Comparison of ENCODE assay signal across 19 cellular contexts in genomic region chr1:28436211-28436769, GRCh38.
A peak's percentile ranks its signal among the peaks of the same experiment; 100 is the strongest.
DNase-seq lines count a peak whose midpoint lies in the region; TF ChIP-seq lines count a peak whose summit lies in the region.
"Had no signal": no experiment of that assay in that cellular context is flagged by ENCODE, and none has a peak within 500 bp of the region (broad histone marks: within the 10 kb centered on the region; RNA-seq: fewer than 3 reads in every experiment).

No MANE protein-coding gene starts in this region.

- no peaks in the 10 kb centered on the region for H3K36me3 ChIP-seq in tibial nerve
- H3K36me3 ChIP-seq: left lung, Peyer's patch had no signal

- 50 to 98% methylated on average over 2 of the region's 2 CpGs for WGBS in tibial nerve, 2 donors

- TF ChIP-seq EP300 in tibial nerve (IDR thresholded peaks at IDR 0.05) = no peak

- no peaks in the 10 kb centered on the region for H3K9me3 Mint-ChIP-seq in neural crest cell
- H3K9me3 Mint-ChIP-seq: activated T-cell treated with anti-CD3 and anti-CD28 coated beads, Interleukin-2, amount 50 U/mL, for 24 hours; dendritic cell treated with granulocyte-macrophage colony-stimulating factor and Interleukin-4, amounts not matched to agents 40 ng/mL and 50 ng/mL, for 4 days had no signal

- H3K27ac Mint-ChIP-seq in neural crest cell (ENCODE audit: unreplicated experiment) = no peak overlapping the region
- H3K27ac Mint-ChIP-seq: activated naive CD8-positive, alpha-beta T cell; activated T-cell treated with anti-CD3 and anti-CD28 coated beads, Interleukin-2, amount 50 U/mL, for 24 hours had no signal

- peaks cover 15% of the 10 kb centered on the region for H3K4me1 Mint-ChIP-seq in neural crest cell

- no peaks in the 10 kb centered on the region for H3K9me3 ChIP-seq in tibial nerve
- H3K9me3 ChIP-seq: left lung, Peyer's patch had no signal

- H3K36me3 Mint-ChIP-seq in neural crest cell (ENCODE audit: low read depth) = peaks cover 4% of the 10 kb centered on the region
- H3K36me3 Mint-ChIP-seq: activated naive CD8-positive, alpha-beta T cell had no signal

- no peak for TF ChIP-seq POLR2A in tibial nerve (IDR thresholded peaks at IDR 0.05)

- in situ Hi-C loops in GM13977 (cut with MboI; ENCODE audit: low pct_unique_long_range_greater_than_20kb, low sequenced_read_pairs, unreplicated experiment) = no loop called here

- H3K4me3 Mint-ChIP-seq in neural crest cell = no peak overlapping the region
- H3K4me3 Mint-ChIP-seq: activated naive CD8-positive, alpha-beta T cell; activated T-cell treated with anti-CD3 and anti-CD28 coated beads, Interleukin-2, amount 50 U/mL, for 24 hours; brain; dendritic cell treated with granulocyte-macrophage colony-stimulating factor and Interleukin-4, amounts not matched to agents 40 ng/mL and 50 ng/mL, for 4 days had no signal

- no peaks in the 10 kb centered on the region for H3K27me3 Mint-ChIP-seq in neural crest cell (ENCODE audit: low read depth)
- H3K27me3 Mint-ChIP-seq: activated naive CD8-positive, alpha-beta T cell; activated T-cell treated with anti-CD3 and anti-CD28 coated beads, Interleukin-2, amount 50 U/mL, for 24 hours; brain; dendritic cell treated with granulocyte-macrophage colony-stimulating factor and Interleukin-4, amounts not matched to agents 40 ng/mL and 50 ng/mL, for 4 days had no signal

- H3K27ac ChIP-seq in VCaP (peak overlapping the region; percentile 88), tibial nerve (peak overlapping the region in 2 of 4 donors; percentile 4 to 82)

- peak; percentile 34 for TF ChIP-seq CTCF in GM13977 (IDR thresholded peaks at IDR 0.05; ENCODE audit: extremely low read depth, insufficient read depth, missing control alignments)
- TF ChIP-seq CTCF in VCaP (conservative IDR thresholded peaks at IDR 0.05) = no peak
- TF ChIP-seq CTCF in neural crest cell (conservative IDR thresholded peaks at IDR 0.05) = peak; percentile 22
- TF ChIP-seq CTCF in tibial nerve (IDR thresholded peaks at IDR 0.05) = no peak

- H3K4me3 ChIP-seq in tibial nerve = no peak overlapping the region
- H3K4me3 ChIP-seq: left lung, Peyer's patch had no signal

- H3K4me1 ChIP-seq in tibial nerve = peaks cover 0 to 37% (median 18%) of the 10 kb centered on the region in 4 donors

- H3K27me3 ChIP-seq in tibial nerve = no peaks in the 10 kb centered on the region
- H3K27me3 ChIP-seq: left lung, Peyer's patch had no signal

- peak; percentile 9 for DNase-seq in DMS 273 (lab: John Stamatoyannopoulos, UW; ENCODE audit: unreplicated experiment)
- DNase-seq in DMS 273 treated with DMSO at 0.1 percent for 48 hours (lab: John Stamatoyannopoulos, UW) = no peak
- DNase-seq in GM13977 (ENCODE audit: low spot score) = no peak
- DNase-seq in neural crest cell (ENCODE audit: low read depth, low spot score) = no peak
- DNase-seq in activated effector memory CD4-positive, alpha-beta T cell treated with anti-CD3 and anti-CD28 coated beads, Interleukin-2, amount 50 U/mL, for 16 hours = no peak
- DNase-seq in tibial nerve (ENCODE audit: low spot score in 2 of 2) = no peak
- no peak for DNase-seq in activated T-cell treated with anti-CD3 and anti-CD28 coated beads, Interleukin-2, amount 50 U/mL, for 1 hour
- DNase-seq: 8988T; activated T-cell treated with anti-CD3 and anti-CD28 coated beads, Interleukin-2, amount 50 U/mL, for 24 hours; C1 segment of cervical spinal cord; left lung; NCI-H1092; NCI-H2081 treated with DMSO at 0.1 percent for 48 hours; NCI-H510A; Peyer's patch had no signal

Comparison
In these comparisons a context has a peak if more than half of its experiments do, and no peak if none do; other contexts are left out.
1. CTCF ChIP-seq: peak in GM13977 (single experiment) and neural crest cell (single experiment); none in VCaP (single experiment) and tibial nerve (0 of 5).